12 cellular contexts compared by ENCODE assay signal in genomic region chr10:90138844-90139243, GRCh38.
A peak's percentile ranks its signal among the peaks of the same experiment; 100 is the strongest.
DNase-seq lines count a peak whose midpoint lies in the region; ATAC-seq and TF ChIP-seq lines count a peak whose summit lies in the region.
"Had no signal": no experiment of that assay in that cellular context is flagged by ENCODE, and none has a peak within 500 bp of the region (broad histone marks: within the 10 kb centered on the region; RNA-seq: fewer than 3 reads in every experiment).

No MANE protein-coding gene starts in this region.

- H3K36me3 Mint-ChIP-seq in T-helper 17 cell (ENCODE audit: low read depth), result no peaks in the 10 kb centered on the region
- no peaks in the 10 kb centered on the region for H3K36me3 Mint-ChIP-seq in Calu3 (ENCODE audit: insufficient read depth, unreplicated experiment)
- H3K36me3 Mint-ChIP-seq: activated naive CD8-positive, alpha-beta T cell treated with anti-CD3 and anti-CD28 coated beads for 36 hours had no signal

- H2AFZ ChIP-seq in OCI-LY3 (ENCODE audit: low read depth, low read length), result no peak overlapping the region

- H3K27me3 Mint-ChIP-seq in T-helper 17 cell (peaks cover 4% of the 10 kb centered on the region), Calu3 (ENCODE audit: unreplicated experiment) (no peaks in the 10 kb centered on the region)
- H3K27me3 Mint-ChIP-seq: activated naive CD8-positive, alpha-beta T cell treated with anti-CD3 and anti-CD28 coated beads for 36 hours had no signal

- TF ChIP-seq EP300 in transverse colon (IDR thresholded peaks at IDR 0.05; ENCODE audit: low read depth), result no peak

- no peak for TF ChIP-seq POLR2A in transverse colon (IDR thresholded peaks at IDR 0.05)

- no peak overlapping the region for H3K9ac ChIP-seq in OCI-LY3 (ENCODE audit: low read length)

- H3K79me2 ChIP-seq in OCI-LY3 (ENCODE audit: low read length), result no peaks in the 10 kb centered on the region

- H3K36me3 ChIP-seq in left ventricle myocardium inferior (no peaks in the 10 kb centered on the region), right atrium auricular region (no peaks in the 10 kb centered on the region), OCI-LY3 (replicated peaks; ENCODE audit: low read depth, low read length) (peaks cover 44% of the 10 kb centered on the region), transverse colon (no peaks in the 10 kb centered on the region)
- H3K36me3 ChIP-seq: heart left ventricle, neutrophil had no signal

- TF ChIP-seq CTCF in left ventricle myocardium inferior (IDR thresholded peaks at IDR 0.05; ENCODE audit: borderline replicate concordance) (peak; percentile 22), right atrium auricular region (IDR thresholded peaks at IDR 0.05) (peak in 1 of 2 donors; percentile 35), OCI-LY3 (IDR thresholded peaks at IDR 0.05; ENCODE audit: low read depth, low read length) (peak; percentile 43), epithelial cell of proximal tubule (conservative IDR thresholded peaks at IDR 0.05; ENCODE audit: low read depth, low read length) (peak; percentile 64), transverse colon (IDR thresholded peaks at IDR 0.05) (peak in 3 of 5 experiments; percentile 21 to 49 (median 44)), Calu3 (IDR thresholded peaks at IDR 0.05; ENCODE audit: unreplicated experiment) (no peak)

- H3K27ac ChIP-seq in left ventricle myocardium inferior (replicated peaks) (no peak overlapping the region), right atrium auricular region (no peak overlapping the region), OCI-LY3 (ENCODE audit: low read length) (no peak overlapping the region), transverse colon (no peak overlapping the region)
- H3K27ac ChIP-seq: heart left ventricle, neutrophil had no signal

- no TSS peak for BruUV-seq in Calu3 (replicated peaks; lab: Mats Ljungman, UMichigan)

- in situ Hi-C loops in transverse colon (cut with MboI; ENCODE audit: low pct_ligation_motif_present in 1 of 4, low pct_unique_long_range_greater_than_20kb in 1 of 4, low sequenced_read_pairs in 3 of 4), result loop anchor here in 2 of 4 donors (25.0 kb wide), 1 partner anchor 352 kb away; no protein-coding TSS in a partner anchor

- H3K9me3 Mint-ChIP-seq in Calu3 (ENCODE audit: low read depth, unreplicated experiment), result peaks cover 8% of the 10 kb centered on the region

- CTCF ChIA-PET in Calu3 (lab: Charles Lee), result no interaction called here

- H3K4me2 ChIP-seq in OCI-LY3 (ENCODE audit: low read length), result no peak overlapping the region

- H3K9me3 ChIP-seq in left ventricle myocardium inferior (replicated peaks), result peaks cover 84% of the 10 kb centered on the region
- peaks cover 16 to 50% of the 10 kb centered on the region in 2 donors for H3K9me3 ChIP-seq in right atrium auricular region
- H3K9me3 ChIP-seq in OCI-LY3 (ENCODE audit: insufficient read depth, low read length), result peaks cover 34% of the 10 kb centered on the region; the same call in 1 of the 2 replicates
- peaks cover 23 to 33% of the 10 kb centered on the region in 2 donors for H3K9me3 ChIP-seq in transverse colon
- peaks cover 4% of the 10 kb centered on the region for H3K9me3 ChIP-seq in T-helper 17 cell (ENCODE audit: control insufficient read depth, low read length, poor library complexity, severe bottlenecking)

- H3K4me3 ChIP-seq in left ventricle myocardium inferior (no peak overlapping the region), right atrium auricular region (no peak overlapping the region), OCI-LY3 (ENCODE audit: low read length) (no peak overlapping the region), epithelial cell of proximal tubule (ENCODE audit: low read depth, low read length) (no peak overlapping the region), transverse colon (no peak overlapping the region)
- H3K4me3 ChIP-seq: heart left ventricle had no signal

- ATAC-seq in HG03432 (IDR thresholded peaks at IDR 0.05; ENCODE audit: unreplicated experiment), result no peak
- ATAC-seq in T-helper 17 cell, result no peak
- ATAC-seq: heart left ventricle had no signal

- DNase-seq in left ventricle myocardium inferior (no peak), right atrium auricular region (ENCODE audit: low spot score) (no peak), epithelial cell of proximal tubule (ENCODE audit: low read depth) (no peak), transverse colon (no peak), T-helper 17 cell (no peak), Calu3 (no peak)
- DNase-seq: activated naive CD8-positive, alpha-beta T cell treated with anti-CD3 and anti-CD28 coated beads for 36 hours; heart left ventricle; NCI-H2081 had no signal

- H3K4me3 Mint-ChIP-seq in T-helper 17 cell (no peak overlapping the region), Calu3 (ENCODE audit: low read depth, unreplicated experiment) (no peak overlapping the region)
- H3K4me3 Mint-ChIP-seq: activated naive CD8-positive, alpha-beta T cell treated with anti-CD3 and anti-CD28 coated beads for 36 hours had no signal

- H3K27ac Mint-ChIP-seq in T-helper 17 cell (no peak overlapping the region), Calu3 (ENCODE audit: unreplicated experiment) (no peak overlapping the region)
- H3K27ac Mint-ChIP-seq: activated naive CD8-positive, alpha-beta T cell treated with anti-CD3 and anti-CD28 coated beads for 36 hours had no signal

- H3K4me1 ChIP-seq in left ventricle myocardium inferior (no peaks in the 10 kb centered on the region), right atrium auricular region (no peaks in the 10 kb centered on the region), OCI-LY3 (ENCODE audit: low read length) (no peaks in the 10 kb centered on the region), transverse colon (no peaks in the 10 kb centered on the region)
- H3K4me1 ChIP-seq: heart left ventricle had no signal

- intact Hi-C loops in left ventricle myocardium inferior (cut with micrococcal nuclease), result no loop called here
- intact Hi-C loops in transverse colon (cut with DNase I; ENCODE audit: low total_unique reads), result no loop called here
- intact Hi-C loops in Calu3 (cut with micrococcal nuclease; ENCODE audit: unreplicated experiment), result loop anchor here (2.0 kb wide), 1 partner anchor 346 kb away; no protein-coding TSS in a partner anchor

- H3K4me1 Mint-ChIP-seq in T-helper 17 cell (no peaks in the 10 kb centered on the region), Calu3 (ENCODE audit: low read depth, unreplicated experiment) (no peaks in the 10 kb centered on the region)
- H3K4me1 Mint-ChIP-seq: activated naive CD8-positive, alpha-beta T cell treated with anti-CD3 and anti-CD28 coated beads for 36 hours had no signal

- WGBS in transverse colon (ENCODE audit: low coverage in 1 of 2), 2 donors, result 63 to 64% methylated on average over 4 of the region's 4 CpGs

- no peaks in the 10 kb centered on the region for H4K20me1 ChIP-seq in OCI-LY3 (ENCODE audit: insufficient read depth, low read length)

- H3K27me3 ChIP-seq in left ventricle myocardium inferior (ENCODE audit: low read depth) (no peaks in the 10 kb centered on the region), right atrium auricular region (no peaks in the 10 kb centered on the region), OCI-LY3 (ENCODE audit: low read depth, low read length) (no peaks in the 10 kb centered on the region), transverse colon (no peaks in the 10 kb centered on the region)
- H3K27me3 ChIP-seq: heart left ventricle, neutrophil had no signal
